ENCODE assay signal across 31 cellular contexts in the genomic region with DNA sequence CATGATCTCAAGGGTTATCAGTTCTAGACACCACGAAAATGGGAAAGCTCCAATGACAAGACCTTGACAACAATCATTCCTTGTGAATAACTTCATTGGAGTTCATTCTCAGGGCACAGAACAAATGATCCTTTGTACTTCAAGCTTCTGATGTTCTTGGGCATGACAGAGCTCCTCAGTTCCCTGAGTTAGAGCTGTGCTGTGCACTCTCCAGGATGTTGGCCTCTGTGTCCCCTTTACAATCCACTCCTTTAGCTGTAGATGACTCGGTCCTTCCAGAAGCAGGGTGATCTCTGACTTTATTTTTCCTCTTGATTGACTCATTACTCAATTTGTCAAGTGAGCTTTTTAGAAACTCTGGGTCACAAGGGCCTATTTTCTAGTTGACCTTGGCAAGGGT. TPM values are rescaled to one million over a fixed set of nuclear protein-coding genes. Genes with fewer than 3 reads are reported as not detected.
DNase-seq lines count a peak whose midpoint lies in the region; ATAC-seq and TF ChIP-seq lines count a peak whose summit lies in the region.
"Had no signal": no experiment of that assay in that cellular context is flagged by ENCODE, and none has a peak within 500 bp of the region (broad histone marks: within the 10 kb centered on the region; RNA-seq: fewer than 3 reads in every experiment).

No MANE protein-coding gene starts in this region.

- POLR2A ChIA-PET in activated CD8-positive, alpha-beta T cell treated with anti-CD3 and anti-CD28 coated beads for 36 hours (lab: Charles Lee) = no interaction called here
- POLR2A ChIA-PET in activated CD8-positive, alpha-beta T cell treated with anti-CD3 and anti-CD28 coated beads, Interleukin-2, amount 10 ng/mL, durations not matched to agents 7 days and 5 days (lab: Charles Lee) = no interaction called here
- POLR2A ChIA-PET in HCT116 (lab: Charles Lee) = no interaction called here

- no peak for TF ChIP-seq POLR2A in HCT116 (IDR thresholded peaks at IDR 0.05; ENCODE audit: borderline replicate concordance, extremely low read depth, insufficient read depth, insufficient read length)

- no peak overlapping the region for H3K4me3 Mint-ChIP-seq in activated CD8-positive, alpha-beta T cell treated with anti-CD3 and anti-CD28 coated beads for 36 hours
- no peak overlapping the region for H3K4me3 Mint-ChIP-seq in activated CD8-positive, alpha-beta T cell treated with anti-CD3 and anti-CD28 coated beads, Interleukin-2, amount 10 ng/mL, durations not matched to agents 7 days and 5 days
- H3K4me3 Mint-ChIP-seq in activated naive CD8-positive, alpha-beta T cell = no peak overlapping the region
- peak overlapping the region; percentile 23 for H3K4me3 Mint-ChIP-seq in neural crest cell
- H3K4me3 Mint-ChIP-seq: CD8-positive, alpha-beta memory T cell; T-cell had no signal

- H3K36me3 Mint-ChIP-seq in activated CD8-positive, alpha-beta T cell treated with anti-CD3 and anti-CD28 coated beads for 36 hours (ENCODE audit: low read depth) = no peaks in the 10 kb centered on the region
- H3K36me3 Mint-ChIP-seq in activated CD8-positive, alpha-beta T cell treated with anti-CD3 and anti-CD28 coated beads, Interleukin-2, amount 10 ng/mL, durations not matched to agents 7 days and 5 days (ENCODE audit: low read depth) = no peaks in the 10 kb centered on the region
- no peaks in the 10 kb centered on the region for H3K36me3 Mint-ChIP-seq in activated naive CD8-positive, alpha-beta T cell
- H3K36me3 Mint-ChIP-seq in neural crest cell (ENCODE audit: low read depth) = no peaks in the 10 kb centered on the region
- H3K36me3 Mint-ChIP-seq: brain; CD8-positive, alpha-beta memory T cell; T-cell had no signal

- H4K20me1 ChIP-seq in HCT116 (ENCODE audit: insufficient read depth) = no peaks in the 10 kb centered on the region

- TF ChIP-seq CTCF in activated CD8-positive, alpha-beta T cell treated with anti-CD3 and anti-CD28 coated beads for 36 hours (IDR thresholded peaks at IDR 0.05) = no peak
- TF ChIP-seq CTCF in HCT116 (IDR thresholded peaks at IDR 0.05 in 2 of 3, conservative IDR thresholded peaks at IDR 0.05 in 1 of 3; ENCODE audit: borderline replicate concordance in 1 of 3, insufficient read depth in 1 of 3, low read depth in 2 of 3, low read length in 2 of 3) (no peak), neural crest cell (conservative IDR thresholded peaks at IDR 0.05) (no peak)

- no peak overlapping the region for H2AFZ ChIP-seq in HCT116 (ENCODE audit: low read depth, low read length, poor library complexity, severe bottlenecking)

- peak; percentile 29 for ATAC-seq in activated CD8-positive, alpha-beta T cell treated with anti-CD3 and anti-CD28 coated beads for 36 hours
- no peak for ATAC-seq in activated CD8-positive, alpha-beta T cell treated with anti-CD3 and anti-CD28 coated beads, Interleukin-2, amount 10 ng/mL, durations not matched to agents 7 days and 5 days
- ATAC-seq in HCT116 = peak; percentile 52; the same call in 1 of the 2 replicates
- no peak for ATAC-seq in HG03175 (IDR thresholded peaks at IDR 0.05; ENCODE audit: unreplicated experiment)
- ATAC-seq in HG02884 (IDR thresholded peaks at IDR 0.05; ENCODE audit: unreplicated experiment) = no peak
- ATAC-seq: T-cell had no signal

- CTCF ChIA-PET in activated CD8-positive, alpha-beta T cell treated with anti-CD3 and anti-CD28 coated beads for 36 hours (lab: Charles Lee) = interaction anchor here (1.2 to 2.0 kb wide), 2 partner anchors 15 to 308 kb away, joined by 3 to 5 read pairs; no protein-coding TSS in a partner anchor
- CTCF ChIA-PET in activated CD8-positive, alpha-beta T cell treated with anti-CD3 and anti-CD28 coated beads, Interleukin-2, amount 10 ng/mL, durations not matched to agents 7 days and 5 days (lab: Charles Lee) = interaction anchor here (1.4 kb wide), 1 partner anchor 16 kb away, joined by 3 read pairs; no protein-coding TSS in a partner anchor
- CTCF ChIA-PET in HCT116 (lab: Charles Lee) = no interaction called here

- H3K27ac ChIP-seq in HCT116 (ENCODE audit: low read depth, low read length) = no peak overlapping the region
- H3K27ac ChIP-seq: adrenal gland, ovary, SJCRH30, upper lobe of left lung had no signal

- peak overlapping the region; percentile 64 for H3K27ac Mint-ChIP-seq in activated CD8-positive, alpha-beta T cell treated with anti-CD3 and anti-CD28 coated beads for 36 hours
- H3K27ac Mint-ChIP-seq in activated CD8-positive, alpha-beta T cell treated with anti-CD3 and anti-CD28 coated beads, Interleukin-2, amount 10 ng/mL, durations not matched to agents 7 days and 5 days = no peak overlapping the region
- H3K27ac Mint-ChIP-seq in activated naive CD8-positive, alpha-beta T cell = peak overlapping the region; percentile 64
- no peak overlapping the region for H3K27ac Mint-ChIP-seq in neural crest cell (ENCODE audit: unreplicated experiment)
- H3K27ac Mint-ChIP-seq: CD8-positive, alpha-beta memory T cell; nephron; T-cell had no signal

- intact Hi-C loops in activated CD8-positive, alpha-beta T cell treated with anti-CD3 and anti-CD28 coated beads for 36 hours (cut with micrococcal nuclease) = no loop called here
- intact Hi-C loops in HCT116 (cut with micrococcal nuclease) = loop anchor here (10.0 kb wide), 1 partner anchor 246 kb away; no protein-coding TSS in a partner anchor

- peak; percentile 19 for DNase-seq in activated CD8-positive, alpha-beta T cell treated with anti-CD3 and anti-CD28 coated beads for 36 hours
- no peak for DNase-seq in activated CD8-positive, alpha-beta T cell treated with anti-CD3 and anti-CD28 coated beads, Interleukin-2, amount 10 ng/mL, durations not matched to agents 7 days and 5 days
- DNase-seq in HCT116 (ENCODE audit: low read depth, low spot score) (peak; percentile 57), neural crest cell (ENCODE audit: low read depth, low spot score) (no peak), DMS53 treated with DMSO at 0.1 percent for 48 hours (lab: John Stamatoyannopoulos, UW; ENCODE audit: unreplicated experiment) (no peak)
- DNase-seq: ACHN; activated CD4-positive, CD25-positive, alpha-beta regulatory T cell treated with anti-CD3 and anti-CD28 coated beads, Interleukin-2, amount 50 U/mL, for 72 hours; activated effector memory CD4-positive, alpha-beta T cell treated with Interleukin-2 at 50 U/mL for 16 hours; adrenal gland; BE2C; CD8-positive, alpha-beta memory T cell; effector CD4-positive, alpha-beta T cell; KG1; kidney; MG63; NCI-H2029; NCI-H226; NCI-H69; ovary; SJCRH30; stimulated activated CD4-positive, alpha-beta T cell treated with anti-CD3 and anti-CD28 coated beads, Interleukin-1b, Interleukin-23, amount 100 ng/mL, for 48 hours; T-cell; upper lobe of left lung had no signal

- H3K9me3 Mint-ChIP-seq in activated CD8-positive, alpha-beta T cell treated with anti-CD3 and anti-CD28 coated beads for 36 hours = no peaks in the 10 kb centered on the region
- no peaks in the 10 kb centered on the region for H3K9me3 Mint-ChIP-seq in activated CD8-positive, alpha-beta T cell treated with anti-CD3 and anti-CD28 coated beads, Interleukin-2, amount 10 ng/mL, durations not matched to agents 7 days and 5 days (ENCODE audit: insufficient read depth)
- H3K9me3 Mint-ChIP-seq in activated naive CD8-positive, alpha-beta T cell (ENCODE audit: low read depth) = no peaks in the 10 kb centered on the region
- no peaks in the 10 kb centered on the region for H3K9me3 Mint-ChIP-seq in neural crest cell
- H3K9me3 Mint-ChIP-seq: brain, nephron, T-cell had no signal

- no peaks in the 10 kb centered on the region for H3K79me2 ChIP-seq in HCT116 (ENCODE audit: insufficient read depth, low read length)

- no peak for TF ChIP-seq RAD21 in HCT116 (IDR thresholded peaks at IDR 0.05; ENCODE audit: low read depth)

- peaks cover 25% of the 10 kb centered on the region for H3K27me3 Mint-ChIP-seq in activated CD8-positive, alpha-beta T cell treated with anti-CD3 and anti-CD28 coated beads for 36 hours
- peaks cover 24% of the 10 kb centered on the region for H3K27me3 Mint-ChIP-seq in activated CD8-positive, alpha-beta T cell treated with anti-CD3 and anti-CD28 coated beads, Interleukin-2, amount 10 ng/mL, durations not matched to agents 7 days and 5 days (ENCODE audit: low read depth)
- H3K27me3 Mint-ChIP-seq in activated naive CD8-positive, alpha-beta T cell = peaks cover 8% of the 10 kb centered on the region
- peaks cover 36% of the 10 kb centered on the region for H3K27me3 Mint-ChIP-seq in neural crest cell (ENCODE audit: low read depth)

- no peak overlapping the region for H3K4me3 ChIP-seq in HCT116 (replicated peaks in 1 of 2; ENCODE audit: low read depth in 1 of 2, low read length in 2 of 2)
- H3K4me3 ChIP-seq: adrenal gland, MG63, ovary, SJCRH30, smooth muscle cell, upper lobe of left lung had no signal

- no peaks in the 10 kb centered on the region for H3K36me3 ChIP-seq in HCT116 (ENCODE audit: control insufficient read depth in 1 of 2, insufficient read depth in 2 of 2, low read length in 2 of 2)
- H3K36me3 ChIP-seq: adrenal gland, BE2C, MG63, ovary, SJCRH30, upper lobe of left lung had no signal

- H3K4me1 ChIP-seq in HCT116 (ENCODE audit: control insufficient read depth in 1 of 2, insufficient read depth in 2 of 2, low read length in 2 of 2) = peaks cover 0 to 40% of the 10 kb centered on the region in 2 experiments; a peak in 3 of 4 replicates
- H3K4me1 ChIP-seq: BE2C, SJCRH30 had no signal

- no peaks in the 10 kb centered on the region for H3K9me3 ChIP-seq in HCT116 (ENCODE audit: control insufficient read depth in 1 of 2, insufficient read depth in 1 of 2, low read depth in 1 of 2, low read length in 2 of 2)
- H3K9me3 ChIP-seq: adrenal gland, BE2C, MG63, ovary, SJCRH30, upper lobe of left lung had no signal

- H3K9me2 ChIP-seq in HCT116 (ENCODE audit: insufficient read depth) = no peaks in the 10 kb centered on the region

- BruUV-seq in HCT116 (replicated peaks; lab: Mats Ljungman, UMichigan) = no TSS peak

- no peak overlapping the region for H3K9ac ChIP-seq in HCT116 (ENCODE audit: low read length)

- peak overlapping the region; percentile 13; the same call in 1 of the 2 replicates for H3K4me2 ChIP-seq in HCT116 (ENCODE audit: low read length)
- H3K4me2 ChIP-seq: smooth muscle cell had no signal

- H3K4me1 Mint-ChIP-seq in activated CD8-positive, alpha-beta T cell treated with anti-CD3 and anti-CD28 coated beads for 36 hours (ENCODE audit: low read depth) = peaks cover 23% of the 10 kb centered on the region
- H3K4me1 Mint-ChIP-seq in activated CD8-positive, alpha-beta T cell treated with anti-CD3 and anti-CD28 coated beads, Interleukin-2, amount 10 ng/mL, durations not matched to agents 7 days and 5 days (ENCODE audit: low read depth) = peaks cover 6% of the 10 kb centered on the region
- H3K4me1 Mint-ChIP-seq in activated naive CD8-positive, alpha-beta T cell (ENCODE audit: low read depth) = peaks cover 25% of the 10 kb centered on the region
- peaks cover 31% of the 10 kb centered on the region for H3K4me1 Mint-ChIP-seq in neural crest cell

- RAD21 ChIA-PET in HCT116 (lab: Charles Lee; ENCODE audit: low non-redundant PET in 1 of 2, low total read pairs in 2 of 2, uncharacterized antibody in 2 of 2, unreplicated experiment in 2 of 2) = no interaction called here

- H3K27me3 ChIP-seq in HCT116 (ENCODE audit: insufficient read depth, low read length) = 0 out of 2 replicates have a peak, but pooled peaks cover 6% of the 10 kb centered on the region
- H3K27me3 ChIP-seq: ovary, SJCRH30 had no signal

RNA-seq across cellular contexts. Expression of a gene that starts 3.9 kb away (rescaled TPM):
- under 1 TPM in 1 of 2 experiments, not detected in 1; 0.20 TPM for total RNA-seq in activated CD8-positive, alpha-beta T cell treated with anti-CD3 and anti-CD28 coated beads for 36 hours
- under 1 TPM; 0.16 to 0.18 TPM for total RNA-seq in activated CD8-positive, alpha-beta T cell treated with anti-CD3 and anti-CD28 coated beads, Interleukin-2, amount 10 ng/mL, durations not matched to agents 7 days and 5 days
- total RNA-seq in HCT116 (2021; ENCODE audit: unreplicated experiment) = 1.4 TPM
- polyA plus RNA-seq in HCT116 (2012) = 0.79 and 0.82 TPM in 2 replicates
- total RNA-seq in neural crest cell = 1.2 and 1.5 TPM in 2 replicates
- total RNA-seq: epithelial cell of proximal tubule, G401 had no signal
- polyA plus RNA-seq: CD8-positive, alpha-beta memory T cell; smooth muscle cell had no signal

Comparison
In these comparisons a context has a peak if more than half of its experiments do, and no peak if none do; other contexts are left out.
1. ATAC-seq: peak in activated CD8-positive, alpha-beta T cell treated with anti-CD3 and anti-CD28 coated beads for 36 hours (single experiment) and HCT116 (single experiment); none in activated CD8-positive, alpha-beta T cell treated with anti-CD3 and anti-CD28 coated beads, Interleukin-2, amount 10 ng/mL, durations not matched to agents 7 days and 5 days (single experiment), HG03175 (single experiment) and HG02884 (single experiment).
2. DNase-seq: peak in activated CD8-positive, alpha-beta T cell treated with anti-CD3 and anti-CD28 coated beads for 36 hours (single experiment) and HCT116 (single experiment); none in activated CD8-positive, alpha-beta T cell treated with anti-CD3 and anti-CD28 coated beads, Interleukin-2, amount 10 ng/mL, durations not matched to agents 7 days and 5 days (single experiment), neural crest cell (single experiment) and DMS53 treated with DMSO at 0.1 percent for 48 hours (single experiment).
3. H3K27ac Mint-ChIP-seq: peak in activated CD8-positive, alpha-beta T cell treated with anti-CD3 and anti-CD28 coated beads for 36 hours (single experiment) and activated naive CD8-positive, alpha-beta T cell (single experiment); none in activated CD8-positive, alpha-beta T cell treated with anti-CD3 and anti-CD28 coated beads, Interleukin-2, amount 10 ng/mL, durations not matched to agents 7 days and 5 days (single experiment) and neural crest cell (single experiment).